16 cellular contexts compared by ENCODE assay signal in the genomic region with DNA sequence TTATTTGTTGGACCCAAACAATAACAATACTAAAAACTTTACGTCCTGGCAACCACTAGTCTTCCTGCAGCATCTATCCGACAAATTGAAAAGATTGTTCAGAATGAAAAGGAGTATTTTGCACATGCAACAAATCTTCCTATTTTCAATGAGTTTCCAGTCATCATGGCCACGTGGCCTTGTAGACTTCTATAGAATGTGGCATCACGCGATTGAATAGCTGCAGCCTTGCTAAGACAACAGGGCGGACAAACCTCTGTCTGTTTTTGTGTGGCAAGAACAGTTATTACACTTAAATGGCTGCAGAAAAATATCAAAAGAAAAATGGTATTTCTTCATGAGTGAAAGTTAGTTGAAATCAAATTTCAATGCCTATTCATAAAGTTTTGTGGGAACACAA.
A peak's percentile ranks its signal among the peaks of the same experiment; 100 is the strongest.
DNase-seq lines count a peak whose midpoint lies in the region; TF ChIP-seq lines count a peak whose summit lies in the region.
"Had no signal": no experiment of that assay in that cellular context is flagged by ENCODE, and none has a peak within 500 bp of the region (broad histone marks: within the 10 kb centered on the region; RNA-seq: fewer than 3 reads in every experiment).

No MANE protein-coding gene starts in this region.

- no peaks in the 10 kb centered on the region for H3K79me2 ChIP-seq in trophoblast cell (ENCODE audit: control insufficient read depth, insufficient read depth, low read length, poor library complexity)

- no peak overlapping the region for H2BK120ac ChIP-seq in trophoblast cell (ENCODE audit: insufficient read depth, low read length, poor library complexity)

- H3K23ac ChIP-seq in trophoblast cell (ENCODE audit: low read length): no peak overlapping the region

- no peak overlapping the region for H3K18ac ChIP-seq in trophoblast cell (ENCODE audit: low read length)

- no peak overlapping the region for H3K4me2 ChIP-seq in trophoblast cell (ENCODE audit: low read length)
- H3K4me2 ChIP-seq: BLaER1 treated with 17β-estradiol and CSF1 and Interleukin-3, amounts not matched to agents 10 nM and 100 nM; KMS-11 had no signal

- no peak overlapping the region for H3K4ac ChIP-seq in trophoblast cell (ENCODE audit: low read depth, low read length)

- no peaks in the 10 kb centered on the region for H3K9me3 ChIP-seq in adipocyte (ENCODE audit: control insufficient read depth, low read length)
- no peaks in the 10 kb centered on the region for H3K9me3 ChIP-seq in esophagus muscularis mucosa
- no peaks in the 10 kb centered on the region for H3K9me3 ChIP-seq in trophoblast cell (ENCODE audit: insufficient read depth, low read depth, low read length)
- H3K9me3 ChIP-seq: HAP-1, MG63 had no signal

- no peaks in the 10 kb centered on the region for H3K4me1 ChIP-seq in adipocyte (ENCODE audit: control insufficient read depth, insufficient read depth, low read length)
- peaks cover 0 to 9% (median 4%) of the 10 kb centered on the region in 4 donors for H3K4me1 ChIP-seq in esophagus muscularis mucosa
- H3K4me1 ChIP-seq in trophoblast cell (ENCODE audit: control insufficient read depth in 1 of 2, insufficient read depth in 2 of 2, low read length in 2 of 2): no peaks in the 10 kb centered on the region
- H3K4me1 ChIP-seq: BLaER1 treated with 17β-estradiol and CSF1 and Interleukin-3, amounts not matched to agents 10 nM and 100 nM; HAP-1 had no signal

- H2BK5ac ChIP-seq in trophoblast cell (ENCODE audit: low read depth, low read length, poor library complexity): no peak overlapping the region

- H3K27ac Mint-ChIP-seq in activated naive CD4-positive, alpha-beta T cell treated with anti-CD3 and anti-CD28 coated beads, Interleukin-2, amount 10 ng/mL, durations not matched to agents 7 days and 5 days: no peak overlapping the region

- H3K27me3 ChIP-seq in adipocyte (replicated peaks; ENCODE audit: control insufficient read depth, insufficient read depth, low read length) (no peaks in the 10 kb centered on the region), esophagus muscularis mucosa (no peaks in the 10 kb centered on the region), trophoblast cell (ENCODE audit: insufficient read depth, low read length) (no peaks in the 10 kb centered on the region)
- H3K27me3 ChIP-seq: BLaER1 treated with 17β-estradiol and CSF1 and Interleukin-3, amounts not matched to agents 10 nM and 100 nM; MG63 had no signal

- DNase-seq in NCI-H2227 (lab: John Stamatoyannopoulos, UW; ENCODE audit: unreplicated experiment): peak; percentile 4
- DNase-seq in NCI-H2227 treated with DMSO at 0.1 percent for 48 hours (lab: John Stamatoyannopoulos, UW): no peak
- DNase-seq in adipocyte (ENCODE audit: low read depth): no peak
- DNase-seq in esophagus muscularis mucosa (ENCODE audit: extremely low spot score): no peak
- DNase-seq in trophoblast cell: peak; percentile 53 to 69
- no peak for DNase-seq in activated naive CD4-positive, alpha-beta T cell treated with Interleukin-2 at 50 U/mL for 16 hours
- DNase-seq in activated naive CD4-positive, alpha-beta T cell treated with anti-CD3 and anti-CD28 coated beads, Interleukin-2, amount 10 ng/mL, durations not matched to agents 7 days and 5 days: no peak
- DNase-seq in GM10266 (ENCODE audit: extremely low spot score): no peak
- DNase-seq: MG63, NCI-H1105, NCI-H1694 treated with DMSO at 0.1 percent for 48 hours, NCI-H446 treated with DMSO at 0.1 percent for 48 hours had no signal

- no peak overlapping the region for H3K14ac ChIP-seq in trophoblast cell (ENCODE audit: low read length)

- intact Hi-C loops in esophagus muscularis mucosa (cut with DNase I): no loop called here

- H2AFZ ChIP-seq in trophoblast cell (ENCODE audit: insufficient read depth, low read length, poor library complexity): no peak overlapping the region

- H3K4me3 ChIP-seq in adipocyte (ENCODE audit: low read length): peak overlapping the region; percentile 46
- H3K4me3 ChIP-seq in esophagus muscularis mucosa: peak overlapping the region in 3 of 4 donors; percentile 11 to 27 (median 17)
- no peak overlapping the region for H3K4me3 ChIP-seq in trophoblast cell (ENCODE audit: low read depth, low read length)
- H3K4me3 ChIP-seq: BLaER1 treated with 17β-estradiol and CSF1 and Interleukin-3, amounts not matched to agents 10 nM and 100 nM; HAP-1; MG63 had no signal

- no peak overlapping the region for H2AK5ac ChIP-seq in trophoblast cell (ENCODE audit: low read length)

- CTCF ChIA-PET in activated naive CD4-positive, alpha-beta T cell treated with anti-CD3 and anti-CD28 coated beads, Interleukin-2, amount 10 ng/mL, durations not matched to agents 7 days and 5 days (lab: Charles Lee): no interaction called here

- H4K91ac ChIP-seq in trophoblast cell (ENCODE audit: low read depth, low read length): no peak overlapping the region

- H3K9me3 Mint-ChIP-seq in activated naive CD4-positive, alpha-beta T cell treated with anti-CD3 and anti-CD28 coated beads, Interleukin-2, amount 10 ng/mL, durations not matched to agents 7 days and 5 days: no peaks in the 10 kb centered on the region

- H3K36me3 Mint-ChIP-seq in activated naive CD4-positive, alpha-beta T cell treated with anti-CD3 and anti-CD28 coated beads, Interleukin-2, amount 10 ng/mL, durations not matched to agents 7 days and 5 days: no peaks in the 10 kb centered on the region

- 82% methylated on average over 6 of the region's 6 CpGs for WGBS in esophagus muscularis mucosa
- WGBS in trophoblast cell (ENCODE audit: extremely low coverage, insufficient coverage, insufficient read length): no CpG with 5 or more reads among the region's 6 CpGs

- H3K4me1 Mint-ChIP-seq in activated naive CD4-positive, alpha-beta T cell treated with anti-CD3 and anti-CD28 coated beads, Interleukin-2, amount 10 ng/mL, durations not matched to agents 7 days and 5 days: no peaks in the 10 kb centered on the region

- H3K9ac ChIP-seq in adipocyte (ENCODE audit: low read length): no peak overlapping the region
- H3K9ac ChIP-seq in trophoblast cell (ENCODE audit: low read length): no peak overlapping the region
- H3K9ac ChIP-seq: BLaER1 treated with 17β-estradiol and CSF1 and Interleukin-3, amounts not matched to agents 10 nM and 100 nM; KMS-11 had no signal

- no peak for TF ChIP-seq CTCF in esophagus muscularis mucosa (IDR thresholded peaks at IDR 0.05)
- TF ChIP-seq CTCF in GM10266 (IDR thresholded peaks at IDR 0.05; ENCODE audit: control insufficient read depth, insufficient read depth, low read depth, missing control alignments): no peak

- TF ChIP-seq POLR2A in esophagus muscularis mucosa (IDR thresholded peaks at IDR 0.05; ENCODE audit: low read depth): no peak

- H4K8ac ChIP-seq in trophoblast cell (ENCODE audit: low read depth, low read length): no peak overlapping the region

- no peak overlapping the region for H2BK12ac ChIP-seq in trophoblast cell (ENCODE audit: low read length)

- H4K12ac ChIP-seq in trophoblast cell (ENCODE audit: low read depth, low read length): no peak overlapping the region

- peaks cover 4% of the 10 kb centered on the region for H3K27me3 Mint-ChIP-seq in activated naive CD4-positive, alpha-beta T cell treated with anti-CD3 and anti-CD28 coated beads, Interleukin-2, amount 10 ng/mL, durations not matched to agents 7 days and 5 days

- H3K36me3 ChIP-seq in adipocyte (ENCODE audit: control insufficient read depth, insufficient read depth, low read length, severe bottlenecking): no peaks in the 10 kb centered on the region
- H3K36me3 ChIP-seq in esophagus muscularis mucosa: no peaks in the 10 kb centered on the region
- no peaks in the 10 kb centered on the region for H3K36me3 ChIP-seq in trophoblast cell (ENCODE audit: control insufficient read depth in 1 of 2, insufficient read depth in 2 of 2, low read length in 2 of 2)
- H3K36me3 ChIP-seq: BLaER1 treated with 17β-estradiol and CSF1 and Interleukin-3, amounts not matched to agents 10 nM and 100 nM; HAP-1; MG63 had no signal

- no peaks in the 10 kb centered on the region for H3K79me1 ChIP-seq in trophoblast cell (ENCODE audit: low read length)

- no peak overlapping the region for H3K4me3 Mint-ChIP-seq in activated naive CD4-positive, alpha-beta T cell treated with anti-CD3 and anti-CD28 coated beads, Interleukin-2, amount 10 ng/mL, durations not matched to agents 7 days and 5 days

- peak overlapping the region in 1 of 4 donors; percentile 11 for H3K27ac ChIP-seq in esophagus muscularis mucosa (replicated peaks in 1 of 4)
- no peak overlapping the region for H3K27ac ChIP-seq in trophoblast cell (ENCODE audit: low read depth, low read length)
- H3K27ac ChIP-seq: 22Rv1; BLaER1 treated with 17β-estradiol and CSF1 and Interleukin-3, amounts not matched to agents 10 nM and 100 nM; KMS-11 had no signal

- TF ChIP-seq EP300 in esophagus muscularis mucosa (IDR thresholded peaks at IDR 0.05): no peak

Comparison
In these comparisons a context has a peak if more than half of its experiments do, and no peak if none do; other contexts are left out.
1. DNase-seq: peak in NCI-H2227 (single experiment) and trophoblast cell (2 of 2); none in NCI-H2227 treated with DMSO at 0.1 percent for 48 hours (single experiment), adipocyte (single experiment), esophagus muscularis mucosa (single experiment), activated naive CD4-positive, alpha-beta T cell treated with Interleukin-2 at 50 U/mL for 16 hours (single experiment), activated naive CD4-positive, alpha-beta T cell treated with anti-CD3 and anti-CD28 coated beads, Interleukin-2, amount 10 ng/mL, durations not matched to agents 7 days and 5 days (single experiment) and GM10266 (single experiment).